13 cellular contexts compared by ENCODE assay signal in genomic region chr5:72600401-72600981, GRCh38.
A peak's percentile ranks its signal among the peaks of the same experiment; 100 is the strongest.
DNase-seq lines count a peak whose midpoint lies in the region; ATAC-seq and TF ChIP-seq lines count a peak whose summit lies in the region.
"Had no signal": no experiment of that assay in that cellular context is flagged by ENCODE, and none has a peak within 500 bp of the region (broad histone marks: within the 10 kb centered on the region; RNA-seq: fewer than 3 reads in every experiment).

No MANE protein-coding gene starts in this region.

- H3K4me3 Mint-ChIP-seq in immature natural killer cell, result no peak overlapping the region
- H3K4me3 Mint-ChIP-seq: dendritic cell treated with granulocyte-macrophage colony-stimulating factor and Interleukin-4, amounts not matched to agents 40 ng/mL and 50 ng/mL, for 4 days had no signal

- H3K9me3 Mint-ChIP-seq in immature natural killer cell, result no peaks in the 10 kb centered on the region
- H3K9me3 Mint-ChIP-seq: dendritic cell treated with granulocyte-macrophage colony-stimulating factor and Interleukin-4, amounts not matched to agents 40 ng/mL and 50 ng/mL, for 4 days had no signal

- no peaks in the 10 kb centered on the region for H3K9me3 ChIP-seq in left lung

- peaks cover 0 to 4% (median 3%) of the 10 kb centered on the region in 3 donors for H3K27me3 Mint-ChIP-seq in immature natural killer cell (ENCODE audit: low read depth in 3 of 3)
- H3K27me3 Mint-ChIP-seq: dendritic cell treated with granulocyte-macrophage colony-stimulating factor and Interleukin-4, amounts not matched to agents 40 ng/mL and 50 ng/mL, for 4 days had no signal

- H3K27ac Mint-ChIP-seq in immature natural killer cell, result no peak overlapping the region
- H3K27ac Mint-ChIP-seq: dendritic cell treated with granulocyte-macrophage colony-stimulating factor and Interleukin-4, amounts not matched to agents 40 ng/mL and 50 ng/mL, for 4 days had no signal

- peaks cover 0 to 3% of the 10 kb centered on the region in 2 donors for H3K4me1 Mint-ChIP-seq in immature natural killer cell

- no peaks in the 10 kb centered on the region for H3K36me3 Mint-ChIP-seq in immature natural killer cell

- no peak for TF ChIP-seq CTCF in astrocyte of the spinal cord (IDR thresholded peaks at IDR 0.05; ENCODE audit: low read depth, low read length)
- TF ChIP-seq CTCF in left lung (IDR thresholded peaks at IDR 0.05), result no peak

- H3K4me3 ChIP-seq in astrocyte of the spinal cord (ENCODE audit: low read depth, low read length), result no peak overlapping the region
- no peak overlapping the region for H3K4me3 ChIP-seq in left lung
- H3K4me3 ChIP-seq: GM12878 had no signal

- ATAC-seq in left lung, result peak; percentile 46
- ATAC-seq in sciatic nerve, result no peak
- ATAC-seq: GM12878 had no signal

- in situ Hi-C loops in astrocyte of the spinal cord (cut with HindIII; ENCODE audit: low sequenced_read_pairs), result no loop called here

- intact Hi-C loops in left lung (cut with DNase I) (loop anchor here in 1 of 2 donors (10.0 kb wide), 1 partner anchor 224 kb away; no protein-coding TSS in a partner anchor), sciatic nerve (cut with DNase I) (loop anchor here (2.0 kb wide), 1 partner anchor 40 kb away; no protein-coding TSS in a partner anchor)

- peaks cover 0 to 22% of the 10 kb centered on the region in 2 donors for H3K4me1 ChIP-seq in left lung

- DNase-seq in AG08395 (ENCODE audit: low spot score), result peak; percentile 94
- peak; percentile 93 for DNase-seq in M059J (ENCODE audit: low read depth)
- peak; percentile 88 for DNase-seq in astrocyte of the spinal cord (ENCODE audit: low read depth, low spot score)
- DNase-seq in left lung, result no peak
- no peak for DNase-seq in activated CD4-positive, alpha-beta T cell treated with anti-CD3 and anti-CD28 coated beads, Interleukin-2, amount 50 U/mL, for 1 hour
- no peak for DNase-seq in sciatic nerve (ENCODE audit: low spot score)
- no peak for DNase-seq in AML-193 (lab: John Stamatoyannopoulos, UW)
- DNase-seq in immature natural killer cell, result no peak
- DNase-seq: C1 segment of cervical spinal cord, NCI-H2107, posterior cingulate gyrus had no signal

- H3K27ac ChIP-seq in left lung, result peak overlapping the region; percentile 65 to 78

- no peaks in the 10 kb centered on the region for H3K36me3 ChIP-seq in left lung

- H3K27me3 ChIP-seq in left lung, result no peaks in the 10 kb centered on the region

Comparison
In these comparisons a context has a peak if more than half of its experiments do, and no peak if none do; other contexts are left out.
1. DNase-seq: peak in AG08395 (single experiment), M059J (single experiment) and astrocyte of the spinal cord (single experiment); none in left lung (0 of 2), activated CD4-positive, alpha-beta T cell treated with anti-CD3 and anti-CD28 coated beads, Interleukin-2, amount 50 U/mL, for 1 hour (single experiment), sciatic nerve (single experiment), AML-193 (0 of 2) and immature natural killer cell (0 of 3).